Comparison of ENCODE assay signal across 1 cellular context in genomic region chr1:9294440-9294773, GRCh38.
TF ChIP-seq lines count a peak whose summit lies in the region.

No MANE protein-coding gene starts in this region.

TF ChIP-seq in WTC11, 78 proteins besides CTCF, POLR2A, EP300 and RAD21 (continued from another document):
- TF ChIP-seq AR (CRISPR knock-in tag; IDR thresholded peaks at IDR 0.05) = no peak
- no peak for TF ChIP-seq RELA (CRISPR knock-in tag; IDR thresholded peaks at IDR 0.05; ENCODE audit: borderline replicate concordance)
- TF ChIP-seq MLX (CRISPR knock-in tag; IDR thresholded peaks at IDR 0.05) = no peak
- TF ChIP-seq ZNF425 (CRISPR knock-in tag; conservative IDR thresholded peaks at IDR 0.05) = no peak
- no peak for TF ChIP-seq CREB1 (CRISPR knock-in tag; IDR thresholded peaks at IDR 0.05)
- TF ChIP-seq ZNF232 (CRISPR knock-in tag; IDR thresholded peaks at IDR 0.05) = no peak
- TF ChIP-seq ZMAT4 (CRISPR knock-in tag; IDR thresholded peaks at IDR 0.05) = no peak
- TF ChIP-seq ZNF138 (CRISPR knock-in tag; conservative IDR thresholded peaks at IDR 0.05) = no peak
TF ChIP-seq in WTC11: peak in this region for 0.
